ENCODE assay signal across 1 cellular context in the genomic region with DNA sequence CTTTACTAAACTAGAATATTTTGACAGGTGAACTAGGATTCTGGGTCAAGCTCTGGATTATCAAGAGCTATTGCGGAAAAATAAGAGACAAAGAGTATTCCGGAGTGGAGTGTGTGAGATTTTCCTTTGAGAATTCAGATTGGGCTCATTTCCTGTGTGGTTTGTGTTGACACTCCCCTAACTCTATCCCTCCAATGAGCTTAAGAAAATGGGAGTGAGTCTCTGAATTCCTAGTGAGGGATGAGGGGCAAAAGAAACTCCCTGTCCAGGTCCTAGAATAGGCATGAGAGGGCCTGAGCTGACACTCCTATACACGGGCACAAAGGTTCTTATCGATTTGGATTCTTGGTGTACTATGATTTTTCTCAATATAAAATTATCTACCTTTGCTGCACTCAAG.
TF ChIP-seq lines count a peak whose summit lies in the region.

No MANE protein-coding gene starts in this region.

TF ChIP-seq in H1, 55 proteins besides CTCF, POLR2A, EP300 and RAD21:
- TF ChIP-seq CBX8 (IDR thresholded peaks at IDR 0.05; ENCODE audit: borderline replicate concordance, low read depth, low read length) (no peak), ASH2L (IDR thresholded peaks at IDR 0.05; ENCODE audit: low read length) (no peak), GTF2F1 (IDR thresholded peaks at IDR 0.05; ENCODE audit: borderline replicate concordance, low read depth, low read length) (no peak), CEBPB (IDR thresholded peaks at IDR 0.05; ENCODE audit: low read depth, low read length) (no peak), POLR2AphosphoS5 (IDR thresholded peaks at IDR 0.05; ENCODE audit: low read depth, low read length) (no peak), MAFK (IDR thresholded peaks at IDR 0.05; ENCODE audit: low read depth, low read length) (no peak)
- TF ChIP-seq, protein P1, sequence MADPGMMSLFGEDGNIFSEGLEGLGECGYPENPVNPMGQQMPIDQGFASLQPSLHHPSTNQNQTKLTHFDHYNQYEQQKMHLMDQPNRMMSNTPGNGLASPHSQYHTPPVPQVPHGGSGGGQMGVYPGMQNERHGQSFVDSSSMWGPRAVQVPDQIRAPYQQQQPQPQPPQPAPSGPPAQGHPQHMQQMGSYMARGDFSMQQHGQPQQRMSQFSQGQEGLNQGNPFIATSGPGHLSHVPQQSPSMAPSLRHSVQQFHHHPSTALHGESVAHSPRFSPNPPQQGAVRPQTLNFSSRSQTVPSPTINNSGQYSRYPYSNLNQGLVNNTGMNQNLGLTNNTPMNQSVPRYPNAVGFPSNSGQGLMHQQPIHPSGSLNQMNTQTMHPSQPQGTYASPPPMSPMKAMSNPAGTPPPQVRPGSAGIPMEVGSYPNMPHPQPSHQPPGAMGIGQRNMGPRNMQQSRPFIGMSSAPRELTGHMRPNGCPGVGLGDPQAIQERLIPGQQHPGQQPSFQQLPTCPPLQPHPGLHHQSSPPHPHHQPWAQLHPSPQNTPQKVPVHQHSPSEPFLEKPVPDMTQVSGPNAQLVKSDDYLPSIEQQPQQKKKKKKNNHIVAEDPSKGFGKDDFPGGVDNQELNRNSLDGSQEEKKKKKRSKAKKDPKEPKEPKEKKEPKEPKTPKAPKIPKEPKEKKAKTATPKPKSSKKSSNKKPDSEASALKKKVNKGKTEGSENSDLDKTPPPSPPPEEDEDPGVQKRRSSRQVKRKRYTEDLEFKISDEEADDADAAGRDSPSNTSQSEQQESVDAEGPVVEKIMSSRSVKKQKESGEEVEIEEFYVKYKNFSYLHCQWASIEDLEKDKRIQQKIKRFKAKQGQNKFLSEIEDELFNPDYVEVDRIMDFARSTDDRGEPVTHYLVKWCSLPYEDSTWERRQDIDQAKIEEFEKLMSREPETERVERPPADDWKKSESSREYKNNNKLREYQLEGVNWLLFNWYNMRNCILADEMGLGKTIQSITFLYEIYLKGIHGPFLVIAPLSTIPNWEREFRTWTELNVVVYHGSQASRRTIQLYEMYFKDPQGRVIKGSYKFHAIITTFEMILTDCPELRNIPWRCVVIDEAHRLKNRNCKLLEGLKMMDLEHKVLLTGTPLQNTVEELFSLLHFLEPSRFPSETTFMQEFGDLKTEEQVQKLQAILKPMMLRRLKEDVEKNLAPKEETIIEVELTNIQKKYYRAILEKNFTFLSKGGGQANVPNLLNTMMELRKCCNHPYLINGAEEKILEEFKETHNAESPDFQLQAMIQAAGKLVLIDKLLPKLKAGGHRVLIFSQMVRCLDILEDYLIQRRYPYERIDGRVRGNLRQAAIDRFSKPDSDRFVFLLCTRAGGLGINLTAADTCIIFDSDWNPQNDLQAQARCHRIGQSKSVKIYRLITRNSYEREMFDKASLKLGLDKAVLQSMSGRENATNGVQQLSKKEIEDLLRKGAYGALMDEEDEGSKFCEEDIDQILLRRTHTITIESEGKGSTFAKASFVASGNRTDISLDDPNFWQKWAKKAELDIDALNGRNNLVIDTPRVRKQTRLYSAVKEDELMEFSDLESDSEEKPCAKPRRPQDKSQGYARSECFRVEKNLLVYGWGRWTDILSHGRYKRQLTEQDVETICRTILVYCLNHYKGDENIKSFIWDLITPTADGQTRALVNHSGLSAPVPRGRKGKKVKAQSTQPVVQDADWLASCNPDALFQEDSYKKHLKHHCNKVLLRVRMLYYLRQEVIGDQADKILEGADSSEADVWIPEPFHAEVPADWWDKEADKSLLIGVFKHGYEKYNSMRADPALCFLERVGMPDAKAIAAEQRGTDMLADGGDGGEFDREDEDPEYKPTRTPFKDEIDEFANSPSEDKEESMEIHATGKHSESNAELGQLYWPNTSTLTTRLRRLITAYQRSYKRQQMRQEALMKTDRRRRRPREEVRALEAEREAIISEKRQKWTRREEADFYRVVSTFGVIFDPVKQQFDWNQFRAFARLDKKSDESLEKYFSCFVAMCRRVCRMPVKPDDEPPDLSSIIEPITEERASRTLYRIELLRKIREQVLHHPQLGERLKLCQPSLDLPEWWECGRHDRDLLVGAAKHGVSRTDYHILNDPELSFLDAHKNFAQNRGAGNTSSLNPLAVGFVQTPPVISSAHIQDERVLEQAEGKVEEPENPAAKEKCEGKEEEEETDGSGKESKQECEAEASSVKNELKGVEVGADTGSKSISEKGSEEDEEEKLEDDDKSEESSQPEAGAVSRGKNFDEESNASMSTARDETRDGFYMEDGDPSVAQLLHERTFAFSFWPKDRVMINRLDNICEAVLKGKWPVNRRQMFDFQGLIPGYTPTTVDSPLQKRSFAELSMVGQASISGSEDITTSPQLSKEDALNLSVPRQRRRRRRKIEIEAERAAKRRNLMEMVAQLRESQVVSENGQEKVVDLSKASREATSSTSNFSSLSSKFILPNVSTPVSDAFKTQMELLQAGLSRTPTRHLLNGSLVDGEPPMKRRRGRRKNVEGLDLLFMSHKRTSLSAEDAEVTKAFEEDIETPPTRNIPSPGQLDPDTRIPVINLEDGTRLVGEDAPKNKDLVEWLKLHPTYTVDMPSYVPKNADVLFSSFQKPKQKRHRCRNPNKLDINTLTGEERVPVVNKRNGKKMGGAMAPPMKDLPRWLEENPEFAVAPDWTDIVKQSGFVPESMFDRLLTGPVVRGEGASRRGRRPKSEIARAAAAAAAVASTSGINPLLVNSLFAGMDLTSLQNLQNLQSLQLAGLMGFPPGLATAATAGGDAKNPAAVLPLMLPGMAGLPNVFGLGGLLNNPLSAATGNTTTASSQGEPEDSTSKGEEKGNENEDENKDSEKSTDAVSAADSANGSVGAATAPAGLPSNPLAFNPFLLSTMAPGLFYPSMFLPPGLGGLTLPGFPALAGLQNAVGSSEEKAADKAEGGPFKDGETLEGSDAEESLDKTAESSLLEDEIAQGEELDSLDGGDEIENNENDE (IDR thresholded peaks at IDR 0.05; ENCODE audit: insufficient replicate concordance, low read length), result no peak
